Comparison of ENCODE assay signal across 19 cellular contexts in the genomic region with DNA sequence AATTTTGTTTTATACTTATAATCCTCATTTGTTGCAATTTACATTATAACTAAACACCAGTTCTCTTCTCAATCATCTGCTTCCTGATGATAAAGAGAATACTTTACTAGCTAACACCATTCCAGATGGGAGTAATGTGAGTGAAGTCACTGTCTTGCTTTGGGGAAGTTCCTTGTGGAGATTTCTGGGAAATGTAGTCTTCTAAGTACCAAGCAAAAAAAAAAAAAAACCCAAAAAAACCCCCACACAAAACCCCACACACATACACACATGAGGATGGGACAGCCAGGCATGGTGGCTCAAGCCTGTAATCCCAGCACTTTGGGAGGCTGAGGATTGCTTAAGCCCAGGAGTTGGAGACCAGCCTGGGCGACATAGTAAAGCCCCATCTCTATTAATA. TPM values are rescaled to one million over a fixed set of nuclear protein-coding genes. Genes with fewer than 3 reads are reported as not detected.
DNase-seq lines count a peak whose midpoint lies in the region; ATAC-seq and TF ChIP-seq lines count a peak whose summit lies in the region.
"Had no signal": no experiment of that assay in that cellular context is flagged by ENCODE, and none has a peak within 500 bp of the region (broad histone marks: within the 10 kb centered on the region; RNA-seq: fewer than 3 reads in every experiment).

No MANE protein-coding gene starts in this region.

- 0 out of 2 replicates have a peak, but pooled peaks cover 7% of the 10 kb centered on the region for H3F3A ChIP-seq in GM23338 (replicated peaks; ENCODE audit: low read depth)

- peaks cover 32% of the 10 kb centered on the region for H3K4me1 ChIP-seq in CD4-positive, CD25-positive, alpha-beta regulatory T cell (ENCODE audit: control insufficient read depth, insufficient read depth, low read length, poor library complexity, severe bottlenecking)
- peaks cover 15% of the 10 kb centered on the region for H3K4me1 ChIP-seq in GM23338 (ENCODE audit: insufficient read depth)
- peaks cover 3 to 20% of the 10 kb centered on the region in 2 donors for H3K4me1 ChIP-seq in left lung
- H3K4me1 ChIP-seq in gastroesophageal sphincter = peaks cover 0 to 25% (median 6%) of the 10 kb centered on the region in 3 donors
- H3K4me1 ChIP-seq: BE2C had no signal

- no peak overlapping the region for H3K4me2 ChIP-seq in GM23338
- H3K4me2 ChIP-seq: neural progenitor cell had no signal

- peak overlapping the region in 1 of 3 donors; percentile 59 for H3K27ac Mint-ChIP-seq in CD4-positive, CD25-positive, alpha-beta regulatory T cell
- H3K27ac Mint-ChIP-seq in GM23338 = no peak overlapping the region
- H3K27ac Mint-ChIP-seq in activated naive CD8-positive, alpha-beta T cell treated with anti-CD3 and anti-CD28 coated beads, Interleukin-2, amount 50 U/mL, for 24 hours = no peak overlapping the region
- H3K27ac Mint-ChIP-seq: neural progenitor cell had no signal

- WGBS in gastroesophageal sphincter (ENCODE audit: low coverage in 1 of 2), 2 donors = 67% methylated on average over 1 of the region's 1 CpG; no CpG with 5 or more reads in 1 of the 2 donors

- H3K9me3 ChIP-seq in CD4-positive, CD25-positive, alpha-beta regulatory T cell (ENCODE audit: control insufficient read depth in 2 of 2, low read length in 2 of 2) = peaks cover 5 to 6% of the 10 kb centered on the region in 2 experiments
- H3K9me3 ChIP-seq in left lung (no peaks in the 10 kb centered on the region), gastroesophageal sphincter (no peaks in the 10 kb centered on the region)
- H3K9me3 ChIP-seq: BE2C, MG63 had no signal

- no peaks in the 10 kb centered on the region for H3K9me2 ChIP-seq in GM23338 (ENCODE audit: insufficient read depth)

- H4K20me1 ChIP-seq in GM23338 (replicated peaks; ENCODE audit: insufficient read depth) = 0 out of 2 replicates have a peak, but pooled peaks cover 2% of the 10 kb centered on the region

- peaks cover 9% of the 10 kb centered on the region for H3K27me3 Mint-ChIP-seq in CD4-positive, CD25-positive, alpha-beta regulatory T cell
- peaks cover 2% of the 10 kb centered on the region for H3K27me3 Mint-ChIP-seq in GM23338 (ENCODE audit: insufficient read depth, low read depth, poor library complexity)
- peaks cover 2% of the 10 kb centered on the region for H3K27me3 Mint-ChIP-seq in activated naive CD8-positive, alpha-beta T cell treated with anti-CD3 and anti-CD28 coated beads, Interleukin-2, amount 50 U/mL, for 24 hours

- TF ChIP-seq CTCF in GM23338 (conservative IDR thresholded peaks at IDR 0.05; ENCODE audit: low read depth in 2 of 2) (no peak), fibroblast of villous mesenchyme (IDR thresholded peaks at IDR 0.05; ENCODE audit: insufficient read depth, low read depth, low read length) (no peak), left lung (IDR thresholded peaks at IDR 0.05) (no peak), brain microvascular endothelial cell (IDR thresholded peaks at IDR 0.05; ENCODE audit: low read depth, low read length, missing control alignments) (no peak), gastroesophageal sphincter (IDR thresholded peaks at IDR 0.05) (no peak)

- H3K27ac ChIP-seq in CD4-positive, CD25-positive, alpha-beta regulatory T cell (ENCODE audit: insufficient read depth, low read length, poor library complexity, severe bottlenecking) = no peak overlapping the region
- H3K27ac ChIP-seq in GM23338 (ENCODE audit: low read depth) (no peak overlapping the region), left lung (no peak overlapping the region), brain microvascular endothelial cell (no peak overlapping the region), gastroesophageal sphincter (no peak overlapping the region)
- H3K27ac ChIP-seq: neural progenitor cell had no signal

- no peak overlapping the region for H2AFZ ChIP-seq in GM23338

- peak overlapping the region in 3 of 4 donors; percentile 26 to 69 (median 28) for H3K4me3 Mint-ChIP-seq in CD4-positive, CD25-positive, alpha-beta regulatory T cell
- no peak overlapping the region for H3K4me3 Mint-ChIP-seq in GM23338
- H3K4me3 Mint-ChIP-seq in activated naive CD8-positive, alpha-beta T cell treated with anti-CD3 and anti-CD28 coated beads, Interleukin-2, amount 50 U/mL, for 24 hours = peak overlapping the region; percentile 21
- H3K4me3 Mint-ChIP-seq: neural progenitor cell had no signal

- no peak for DNase-seq in CD4-positive, CD25-positive, alpha-beta regulatory T cell
- DNase-seq in GM23338 (ENCODE audit: low spot score) (peak; percentile 43), fibroblast of villous mesenchyme (ENCODE audit: low read depth) (peak; percentile 58), left lung (no peak), brain microvascular endothelial cell (no peak)
- no peak for DNase-seq in activated naive CD8-positive, alpha-beta T cell treated with anti-CD3 and anti-CD28 coated beads, Interleukin-2, amount 50 U/mL, for 24 hours
- DNase-seq: activated CD4-positive, CD25-positive, alpha-beta regulatory T cell; activated naive CD4-positive, alpha-beta T cell treated with Interleukin-2 at 50 U/mL for 16 hours; BE2C; central memory CD4-positive, alpha-beta T cell; DND-41; GOT3; MG63; NCI-H748 treated with DMSO at 0.1 percent for 48 hours; retina had no signal

- H3K36me3 ChIP-seq in CD4-positive, CD25-positive, alpha-beta regulatory T cell (ENCODE audit: control insufficient read depth, insufficient read depth, low read length) = no peaks in the 10 kb centered on the region
- H3K36me3 ChIP-seq in GM23338 (ENCODE audit: insufficient read depth) (no peaks in the 10 kb centered on the region), left lung (no peaks in the 10 kb centered on the region), brain microvascular endothelial cell (replicated peaks) (no peaks in the 10 kb centered on the region), gastroesophageal sphincter (no peaks in the 10 kb centered on the region)
- H3K36me3 ChIP-seq: BE2C, MG63, neural progenitor cell had no signal

- H3K36me3 Mint-ChIP-seq in CD4-positive, CD25-positive, alpha-beta regulatory T cell = no peaks in the 10 kb centered on the region
- no peaks in the 10 kb centered on the region for H3K36me3 Mint-ChIP-seq in GM23338 (ENCODE audit: low read depth)
- peaks cover 3% of the 10 kb centered on the region for H3K36me3 Mint-ChIP-seq in activated naive CD8-positive, alpha-beta T cell treated with anti-CD3 and anti-CD28 coated beads, Interleukin-2, amount 50 U/mL, for 24 hours (ENCODE audit: low read depth)
- H3K36me3 Mint-ChIP-seq: neural progenitor cell had no signal

- H3K4me1 Mint-ChIP-seq in CD4-positive, CD25-positive, alpha-beta regulatory T cell = peaks cover 12 to 51% (median 33%) of the 10 kb centered on the region in 4 donors
- H3K4me1 Mint-ChIP-seq in GM23338 = peaks cover 26% of the 10 kb centered on the region
- peaks cover 40% of the 10 kb centered on the region for H3K4me1 Mint-ChIP-seq in activated naive CD8-positive, alpha-beta T cell treated with anti-CD3 and anti-CD28 coated beads, Interleukin-2, amount 50 U/mL, for 24 hours

- H3K4me3 ChIP-seq in CD4-positive, CD25-positive, alpha-beta regulatory T cell (ENCODE audit: low read depth, low read length) = no peak overlapping the region
- H3K4me3 ChIP-seq in GM23338 (no peak overlapping the region), fibroblast of villous mesenchyme (ENCODE audit: low read depth, low read length) (no peak overlapping the region), left lung (no peak overlapping the region), brain microvascular endothelial cell (ENCODE audit: low read depth, low read length) (no peak overlapping the region), gastroesophageal sphincter (no peak overlapping the region)
- H3K4me3 ChIP-seq: lung, MG63, neural progenitor cell had no signal

- TF ChIP-seq EP300 in gastroesophageal sphincter (IDR thresholded peaks at IDR 0.05) = no peak

- TF ChIP-seq POLR2A in gastroesophageal sphincter (IDR thresholded peaks at IDR 0.05) = no peak

- H3K79me2 ChIP-seq in GM23338 (replicated peaks; ENCODE audit: insufficient read depth) = no peaks in the 10 kb centered on the region

- intact Hi-C loops in left lung (cut with DNase I) = no loop called here

- in situ Hi-C loops in brain microvascular endothelial cell (cut with HindIII; ENCODE audit: low pct_ligation_motif_present, low sequenced_read_pairs) = no loop called here

- H3K9me3 Mint-ChIP-seq in CD4-positive, CD25-positive, alpha-beta regulatory T cell = no peaks in the 10 kb centered on the region
- H3K9me3 Mint-ChIP-seq in GM23338 = no peaks in the 10 kb centered on the region
- H3K9me3 Mint-ChIP-seq in activated naive CD8-positive, alpha-beta T cell treated with anti-CD3 and anti-CD28 coated beads, Interleukin-2, amount 50 U/mL, for 24 hours = peaks cover 4% of the 10 kb centered on the region

- H3K27me3 ChIP-seq in CD4-positive, CD25-positive, alpha-beta regulatory T cell (ENCODE audit: control insufficient read depth, insufficient read depth, low read length) = peaks cover 13% of the 10 kb centered on the region
- H3K27me3 ChIP-seq in GM23338 (ENCODE audit: insufficient read depth) = peaks cover 11% of the 10 kb centered on the region; the same call in 1 of the 2 replicates
- peaks cover 0 to 24% of the 10 kb centered on the region in 2 donors for H3K27me3 ChIP-seq in left lung
- H3K27me3 ChIP-seq in brain microvascular endothelial cell (replicated peaks) = no peaks in the 10 kb centered on the region
- peaks cover 7% of the 10 kb centered on the region for H3K27me3 ChIP-seq in gastroesophageal sphincter
- H3K27me3 ChIP-seq: BE2C, MG63 had no signal

- no peak for ATAC-seq in CD4-positive, CD25-positive, alpha-beta regulatory T cell (ENCODE audit: low read depth in 2 of 2)
- ATAC-seq in GM23338 = no peak
- no peak for ATAC-seq in activated naive CD8-positive, alpha-beta T cell treated with anti-CD3 and anti-CD28 coated beads, Interleukin-2, amount 50 U/mL, for 24 hours
- ATAC-seq in left lung = no peak
- no peak for ATAC-seq in gastroesophageal sphincter
- no peak for ATAC-seq in GM19324 (IDR thresholded peaks at IDR 0.05; ENCODE audit: low FRiP score, unreplicated experiment)

TF ChIP-seq in GM23338, 12 proteins besides CTCF, POLR2A, EP300 and RAD21 (continues in another document):
- TF ChIP-seq POLR2AphosphoS5 (IDR thresholded peaks at IDR 0.05; ENCODE audit: low read depth) = no peak

RNA-seq across cellular contexts. Expression of a gene that starts 2.2 kb away (rescaled TPM):
- 7.5 TPM for total RNA-seq in CD4-positive, CD25-positive, alpha-beta regulatory T cell
- 1 to 10 TPM in 3 of 4 donors, under 1 TPM in 1; 0.97 to 4.1 (median 3.1) TPM for polyA plus RNA-seq in CD4-positive, CD25-positive, alpha-beta regulatory T cell
- 3.5 and 5.8 TPM in 2 replicates for total RNA-seq in GM23338 (2014; rRNA removed; shearing (Covaris generic))
- 1.3 and 1.5 TPM in 2 replicates for polyA plus RNA-seq in GM23338 (2016; fragmentation: Nextera tagmentation; extraction: Ambion mirVana)
- total RNA-seq in fibroblast of villous mesenchyme (8.7 and 10.8 TPM in 2 replicates), left lung (1 to 10 TPM; 4.8 to 5.9 TPM), gastroesophageal sphincter (10 to 100 TPM in 3 of 4 donors, 1 to 10 TPM in 1; 9.8 to 31.6 (median 12.5) TPM)

RNA-seq across cellular contexts. Expression of a gene that starts 38.0 kb away (rescaled TPM):
- not detected for total RNA-seq in CD4-positive, CD25-positive, alpha-beta regulatory T cell
- under 1 TPM in 1 of 4 donors, not detected in 3; 0.46 TPM for polyA plus RNA-seq in CD4-positive, CD25-positive, alpha-beta regulatory T cell
- 0.10 TPM in 1 of 2 replicates, not detected in the other for total RNA-seq in GM23338 (2014; rRNA removed; shearing (Covaris generic))
- 0.38 and 0.95 TPM in 2 replicates for polyA plus RNA-seq in GM23338 (2016; fragmentation: Nextera tagmentation; extraction: Ambion mirVana)
- total RNA-seq in fibroblast of villous mesenchyme = not detected in 2 replicates
- total RNA-seq in left lung = not detected
- total RNA-seq in gastroesophageal sphincter = not detected

Comparison
In these comparisons a context has a peak if more than half of its experiments do, and no peak if none do; other contexts are left out.
1. DNase-seq: peak in GM23338 (single experiment) and fibroblast of villous mesenchyme (single experiment); none in CD4-positive, CD25-positive, alpha-beta regulatory T cell (0 of 3), activated naive CD8-positive, alpha-beta T cell treated with anti-CD3 and anti-CD28 coated beads, Interleukin-2, amount 50 U/mL, for 24 hours (single experiment), left lung (0 of 2) and brain microvascular endothelial cell (single experiment).